Comparison of ENCODE assay signal across 14 cellular contexts in the genomic region with DNA sequence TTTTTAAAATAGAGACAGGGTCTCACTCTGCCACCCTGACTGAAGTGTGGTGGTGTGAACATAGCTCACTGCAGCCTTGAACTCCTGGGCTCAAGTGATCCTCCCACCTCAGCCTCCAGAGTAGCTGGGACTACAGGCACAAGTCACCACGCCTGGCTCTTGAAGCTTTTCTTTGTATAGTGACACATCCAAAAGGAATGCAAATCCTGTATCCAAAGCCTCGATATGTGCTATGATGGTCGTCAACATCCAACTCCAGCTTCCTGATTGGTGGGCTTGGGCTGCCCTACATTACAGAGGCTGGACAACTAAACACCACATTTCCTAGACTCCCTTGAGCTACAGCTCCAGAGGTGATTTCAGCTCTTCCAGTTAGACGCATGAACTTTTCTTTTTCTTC.
DNase-seq lines count a peak whose midpoint lies in the region; ATAC-seq and TF ChIP-seq lines count a peak whose summit lies in the region.
"Had no signal": no experiment of that assay in that cellular context is flagged by ENCODE, and none has a peak within 500 bp of the region (broad histone marks: within the 10 kb centered on the region; RNA-seq: fewer than 3 reads in every experiment).

No MANE protein-coding gene starts in this region.

- H3K36me3 Mint-ChIP-seq in activated naive CD4-positive, alpha-beta T cell treated with anti-CD3 and anti-CD28 coated beads, Interleukin-2, amount 50 U/mL, for 24 hours = peaks cover 41% of the 10 kb centered on the region
- peaks cover 85% of the 10 kb centered on the region for H3K36me3 Mint-ChIP-seq in stimulated activated effector memory CD8-positive, alpha-beta T cell treated with anti-CD3 and anti-CD28 coated beads, Interleukin-12 subunit alpha, Interleukin-12 subunit beta, amount 100 ng/mL, for 72 hours

- peak overlapping the region; percentile 71 for H3K27ac Mint-ChIP-seq in activated naive CD4-positive, alpha-beta T cell treated with anti-CD3 and anti-CD28 coated beads, Interleukin-2, amount 50 U/mL, for 24 hours
- H3K27ac Mint-ChIP-seq in stimulated activated effector memory CD8-positive, alpha-beta T cell treated with anti-CD3 and anti-CD28 coated beads, Interleukin-12 subunit alpha, Interleukin-12 subunit beta, amount 100 ng/mL, for 72 hours = peak overlapping the region; percentile 56

- H3K4me1 Mint-ChIP-seq in activated naive CD4-positive, alpha-beta T cell treated with anti-CD3 and anti-CD28 coated beads, Interleukin-2, amount 50 U/mL, for 24 hours = peaks cover 29% of the 10 kb centered on the region
- H3K4me1 Mint-ChIP-seq in stimulated activated effector memory CD8-positive, alpha-beta T cell treated with anti-CD3 and anti-CD28 coated beads, Interleukin-12 subunit alpha, Interleukin-12 subunit beta, amount 100 ng/mL, for 72 hours = peaks cover 27% of the 10 kb centered on the region

- no peak for DNase-seq in activated naive CD4-positive, alpha-beta T cell treated with anti-CD3 and anti-CD28 coated beads, Interleukin-2, amount 50 U/mL, for 16 hours
- DNase-seq in RKO (ENCODE audit: low spot score) (peak; percentile 73), fibroblast of mammary gland (ENCODE audit: low read depth) (peak; percentile 75), DMS 273 (lab: John Stamatoyannopoulos, UW; ENCODE audit: unreplicated experiment) (no peak)
- no peak for DNase-seq in stimulated activated effector memory CD8-positive, alpha-beta T cell treated with anti-CD3 and anti-CD28 coated beads, Interleukin-12 subunit alpha, Interleukin-12 subunit beta, amount 100 ng/mL, for 72 hours (ENCODE audit: low spot score in 2 of 2)
- DNase-seq: activated CD4-positive, alpha-beta T cell treated with anti-CD3 and anti-CD28 coated beads, Interleukin-2, amount 50 U/mL, for 48 hours; colonic mucosa; ovary; SHP77 treated with DMSO at 0.1 percent for 48 hours had no signal

- TF ChIP-seq CTCF in fibroblast of mammary gland (conservative IDR thresholded peaks at IDR 0.05; ENCODE audit: control insufficient read depth, insufficient read depth, low read depth, low read length) = no peak

- no peak overlapping the region for H3K4me3 ChIP-seq in fibroblast of mammary gland (ENCODE audit: control insufficient read depth, low read depth, low read length)
- H3K4me3 ChIP-seq: BLaER1 treated with 17β-estradiol and CSF1 and Interleukin-3, amounts not matched to agents 10 nM and 100 nM; colonic mucosa; ovary; vagina had no signal

- no peaks in the 10 kb centered on the region for H3K9me3 Mint-ChIP-seq in activated naive CD4-positive, alpha-beta T cell treated with anti-CD3 and anti-CD28 coated beads, Interleukin-2, amount 50 U/mL, for 24 hours
- H3K9me3 Mint-ChIP-seq in stimulated activated effector memory CD8-positive, alpha-beta T cell treated with anti-CD3 and anti-CD28 coated beads, Interleukin-12 subunit alpha, Interleukin-12 subunit beta, amount 100 ng/mL, for 72 hours = no peaks in the 10 kb centered on the region

- ATAC-seq in stimulated activated effector memory CD8-positive, alpha-beta T cell treated with anti-CD3 and anti-CD28 coated beads, Interleukin-12 subunit alpha, Interleukin-12 subunit beta, amount 100 ng/mL, for 72 hours = no peak
- no peak for ATAC-seq in GM21390 (IDR thresholded peaks at IDR 0.05; ENCODE audit: unreplicated experiment)
- no peak for ATAC-seq in GM21825 (IDR thresholded peaks at IDR 0.05; ENCODE audit: unreplicated experiment)

- H3K27me3 Mint-ChIP-seq in activated naive CD4-positive, alpha-beta T cell treated with anti-CD3 and anti-CD28 coated beads, Interleukin-2, amount 50 U/mL, for 24 hours = no peaks in the 10 kb centered on the region

- H3K4me3 Mint-ChIP-seq in activated naive CD4-positive, alpha-beta T cell treated with anti-CD3 and anti-CD28 coated beads, Interleukin-2, amount 50 U/mL, for 24 hours = no peak overlapping the region
- H3K4me3 Mint-ChIP-seq in stimulated activated effector memory CD8-positive, alpha-beta T cell treated with anti-CD3 and anti-CD28 coated beads, Interleukin-12 subunit alpha, Interleukin-12 subunit beta, amount 100 ng/mL, for 72 hours = no peak overlapping the region

Comparison
In these comparisons a context has a peak if more than half of its experiments do, and no peak if none do; other contexts are left out.
1. DNase-seq: peak in RKO (single experiment) and fibroblast of mammary gland (single experiment); none in activated naive CD4-positive, alpha-beta T cell treated with anti-CD3 and anti-CD28 coated beads, Interleukin-2, amount 50 U/mL, for 16 hours (single experiment), stimulated activated effector memory CD8-positive, alpha-beta T cell treated with anti-CD3 and anti-CD28 coated beads, Interleukin-12 subunit alpha, Interleukin-12 subunit beta, amount 100 ng/mL, for 72 hours (0 of 2) and DMS 273 (single experiment).